In the genomic region with DNA sequence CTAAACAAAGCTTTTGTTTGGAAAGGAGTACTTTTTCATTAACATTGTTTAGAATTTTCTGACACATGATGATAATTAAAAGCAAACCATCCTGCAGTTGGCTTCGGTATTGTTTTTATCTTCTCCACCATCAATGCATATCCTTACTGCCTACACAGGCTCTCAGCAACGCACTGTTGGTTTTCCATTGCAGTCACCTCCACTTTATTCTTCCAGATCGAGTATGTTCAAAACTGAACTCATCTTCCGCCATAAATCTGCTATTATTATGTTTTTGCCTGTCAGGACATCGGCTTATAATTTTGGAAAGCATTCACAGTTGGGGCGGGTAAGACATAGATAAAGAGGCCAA, we compare ENCODE assay signal across 8 cellular contexts. TPM values are rescaled to one million over a fixed set of nuclear protein-coding genes. Genes with fewer than 3 reads are reported as not detected.
DNase-seq lines count a peak whose midpoint lies in the region.

No MANE protein-coding gene starts in this region.

- H3K4me1 ChIP-seq in iPS-20b (ENCODE audit: insufficient read depth, low read length), result 0 out of 2 replicates have a peak, but pooled peaks cover 4% of the 10 kb centered on the region

- peaks cover 10% of the 10 kb centered on the region for H3K9me3 Mint-ChIP-seq in activated CD4-positive, alpha-beta T cell treated with anti-CD3 and anti-CD28 coated beads, Interleukin-2, amount 10 ng/mL, durations not matched to agents 7 days and 5 days
- H3K9me3 Mint-ChIP-seq in activated CD4-positive, alpha-beta memory T cell treated with anti-CD3 and anti-CD28 coated beads for 36 hours, result peaks cover 2% of the 10 kb centered on the region

- POLR2A ChIA-PET in activated CD4-positive, alpha-beta T cell treated with anti-CD3 and anti-CD28 coated beads, Interleukin-2, amount 10 ng/mL, durations not matched to agents 7 days and 5 days (lab: Charles Lee), result interaction anchor here (0.6 kb wide), 1 partner anchor 13 kb away, joined by 3 read pairs; no protein-coding TSS in a partner anchor
- POLR2A ChIA-PET in activated CD4-positive, alpha-beta memory T cell treated with anti-CD3 and anti-CD28 coated beads for 36 hours (lab: Charles Lee), result interaction anchor here (0.6 to 3.0 kb wide), 7 partner anchors 8 to 873 kb away, joined by 3 to 36 read pairs (median 5); partner anchors contain the start of genes NCBP2 and PAK2

- peaks cover 7% of the 10 kb centered on the region for H3K9me3 ChIP-seq in iPS-20b (ENCODE audit: insufficient read depth, low read depth, low read length)

- intact Hi-C loops in activated CD4-positive, alpha-beta memory T cell treated with anti-CD3 and anti-CD28 coated beads for 36 hours (cut with micrococcal nuclease), result loop anchor here (1.0 to 10.0 kb wide), 3 partner anchors 19 to 232 kb away; partner anchors contain the start of genes NCBP2 and NRROS

- peak overlapping the region; percentile 77; the same call in 1 of the 2 replicates for H3K9ac ChIP-seq in iPS-20b (ENCODE audit: low read depth, low read length)

- H3K4me3 ChIP-seq in iPS-20b (ENCODE audit: low read length), result peak overlapping the region; percentile 83

- DNase-seq in activated CD4-positive, alpha-beta T cell treated with anti-CD3 and anti-CD28 coated beads, Interleukin-2, amount 10 ng/mL, durations not matched to agents 7 days and 5 days, result no peak
- no peak for DNase-seq in activated CD4-positive, alpha-beta T cell treated with anti-CD3 and anti-CD28 coated beads, Interleukin-2, amount 50 U/mL, for 48 hours
- no peak for DNase-seq in activated CD4-positive, alpha-beta memory T cell treated with anti-CD3 and anti-CD28 coated beads for 36 hours
- DNase-seq in stimulated activated naive CD4-positive, alpha-beta T cell (lab: John Stamatoyannopoulos, UW), result no peak
- no peak for DNase-seq in NCI-H774 (lab: John Stamatoyannopoulos, UW)
- DNase-seq in cerebellar cortex (ENCODE audit: low spot score), result no peak

- peak overlapping the region; percentile 80 for H3K4me3 Mint-ChIP-seq in activated CD4-positive, alpha-beta T cell treated with anti-CD3 and anti-CD28 coated beads, Interleukin-2, amount 10 ng/mL, durations not matched to agents 7 days and 5 days
- H3K4me3 Mint-ChIP-seq in activated CD4-positive, alpha-beta memory T cell treated with anti-CD3 and anti-CD28 coated beads for 36 hours, result peak overlapping the region; percentile 78

- CTCF ChIA-PET in activated CD4-positive, alpha-beta T cell treated with anti-CD3 and anti-CD28 coated beads, Interleukin-2, amount 10 ng/mL, durations not matched to agents 7 days and 5 days (lab: Charles Lee), result interaction anchor here (0.6 to 2.2 kb wide), 2 partner anchors 75 to 185 kb away, joined by 4 to 11 read pairs; partner anchors contain the start of gene NCBP2
- CTCF ChIA-PET in activated CD4-positive, alpha-beta memory T cell treated with anti-CD3 and anti-CD28 coated beads for 36 hours (lab: Charles Lee), result interaction anchor here (0.6 to 2.6 kb wide), 5 partner anchors 75 to 338 kb away, joined by 3 to 22 read pairs (median 4); partner anchors contain the start of genes NCBP2 and PIGZ

- H3K4me1 Mint-ChIP-seq in activated CD4-positive, alpha-beta T cell treated with anti-CD3 and anti-CD28 coated beads, Interleukin-2, amount 10 ng/mL, durations not matched to agents 7 days and 5 days, result peaks cover 26% of the 10 kb centered on the region
- H3K4me1 Mint-ChIP-seq in activated CD4-positive, alpha-beta memory T cell treated with anti-CD3 and anti-CD28 coated beads for 36 hours (ENCODE audit: low read depth), result peaks cover 27% of the 10 kb centered on the region

- H3K27me3 ChIP-seq in iPS-20b (ENCODE audit: insufficient read depth, low read length), result no peaks in the 10 kb centered on the region

- H3K36me3 ChIP-seq in iPS-20b (ENCODE audit: insufficient read depth, low read depth, low read length), result no peaks in the 10 kb centered on the region

- H3K27ac ChIP-seq in iPS-20b (ENCODE audit: low read length), result no peak overlapping the region
- peak overlapping the region; percentile 97 for H3K27ac ChIP-seq in temporal lobe (ENCODE audit: low read depth, low read length)

- H3K27me3 Mint-ChIP-seq in activated CD4-positive, alpha-beta T cell treated with anti-CD3 and anti-CD28 coated beads, Interleukin-2, amount 10 ng/mL, durations not matched to agents 7 days and 5 days, result peaks cover 3% of the 10 kb centered on the region
- H3K27me3 Mint-ChIP-seq in activated CD4-positive, alpha-beta memory T cell treated with anti-CD3 and anti-CD28 coated beads for 36 hours, result no peaks in the 10 kb centered on the region

- peaks cover 4% of the 10 kb centered on the region for H3K36me3 Mint-ChIP-seq in activated CD4-positive, alpha-beta T cell treated with anti-CD3 and anti-CD28 coated beads, Interleukin-2, amount 10 ng/mL, durations not matched to agents 7 days and 5 days (ENCODE audit: low read depth)
- H3K36me3 Mint-ChIP-seq in activated CD4-positive, alpha-beta memory T cell treated with anti-CD3 and anti-CD28 coated beads for 36 hours, result peaks cover 1% of the 10 kb centered on the region

- H3K27ac Mint-ChIP-seq in activated CD4-positive, alpha-beta T cell treated with anti-CD3 and anti-CD28 coated beads, Interleukin-2, amount 10 ng/mL, durations not matched to agents 7 days and 5 days, result peak overlapping the region; percentile 95
- peak overlapping the region; percentile 85 for H3K27ac Mint-ChIP-seq in activated CD4-positive, alpha-beta memory T cell treated with anti-CD3 and anti-CD28 coated beads for 36 hours

RNA-seq across cellular contexts. Expression of gene SENP5, which starts 0.6 kb away (rescaled TPM):
- total RNA-seq in activated CD4-positive, alpha-beta T cell treated with anti-CD3 and anti-CD28 coated beads, Interleukin-2, amount 10 ng/mL, durations not matched to agents 7 days and 5 days, result 10 to 100 TPM; 31.1 to 32.4 TPM
- total RNA-seq in activated CD4-positive, alpha-beta memory T cell treated with anti-CD3 and anti-CD28 coated beads for 36 hours, result 10 to 100 TPM; 30.5 to 32.0 TPM
- 40.3 TPM for total RNA-seq in temporal lobe
